8 cellular contexts compared by ENCODE assay signal in genomic region chr17:76710863-76711611, GRCh38. TPM values are rescaled to one million over a fixed set of nuclear protein-coding genes. Genes with fewer than 3 reads are reported as not detected.
A peak's percentile ranks its signal among the peaks of the same experiment; 100 is the strongest.
DNase-seq lines count a peak whose midpoint lies in the region; ATAC-seq and TF ChIP-seq lines count a peak whose summit lies in the region.

TSS of gene MXRA7 (minus strand) at chr17:76710965. CDS start at chr17:76710946, 19 bp downstream.

- peaks cover 12% of the 10 kb centered on the region for H3K27me3 Mint-ChIP-seq in HFFc6 (ENCODE audit: insufficient read depth)

- peak in 1 of 2 donors; percentile 65 for TF ChIP-seq EP300 in tibial nerve (IDR thresholded peaks at IDR 0.05)

- DNase-seq in AG20443 (ENCODE audit: low spot score) (peak; percentile 92), HFFc6 (no peak), RWPE1 (ENCODE audit: low spot score) (peak; percentile 71), globus pallidus (ENCODE audit: low spot score) (peak; percentile 69), tibial nerve (ENCODE audit: low spot score in 2 of 2) (peak; percentile 61 to 65), DMS79 (lab: John Stamatoyannopoulos, UW) (no peak)
- DNase-seq in activated naive CD4-positive, alpha-beta T cell treated with anti-CD3 and anti-CD28 coated beads, Interleukin-2, amount 50 U/mL, for 72 hours (ENCODE audit: low spot score in 2 of 2) = peak in 1 of 2 donors; percentile 65

- CTCF ChIA-PET in RWPE1 (lab: Yijun Ruan, JAX) = interaction anchor here (0.5 to 0.6 kb wide), 2 partner anchors 124 to 501 kb away, joined by 5 read pairs; no protein-coding TSS in a partner anchor

- H3K27ac ChIP-seq in RWPE1 (peak within 1 kb of the TSS; percentile 87), tibial nerve (peak within 1 kb of the TSS; percentile 90 to 98 (median 95))

- ATAC-seq in activated naive CD4-positive, alpha-beta T cell treated with anti-CD3 and anti-CD28 coated beads, Interleukin-2, amount 50 U/mL, for 72 hours = peak; percentile 78 to 86

- peak within 1 kb of the TSS; percentile 74 for H2AFZ ChIP-seq in neuron (ENCODE audit: low read depth, low read length)

- H3K4me3 ChIP-seq in neuron (ENCODE audit: low read length) (peak within 1 kb of the TSS; percentile 83), tibial nerve (peak within 1 kb of the TSS; percentile 55 to 91 (median 62))

- peak within 1 kb of the TSS; percentile 99 for H3K27ac Mint-ChIP-seq in HFFc6
- no peak within 1 kb of the TSS for H3K27ac Mint-ChIP-seq in activated naive CD4-positive, alpha-beta T cell treated with anti-CD3 and anti-CD28 coated beads, Interleukin-2, amount 50 U/mL, for 72 hours

- H3K9me3 Mint-ChIP-seq in HFFc6 = no peaks in the 10 kb centered on the region
- H3K9me3 Mint-ChIP-seq in activated naive CD4-positive, alpha-beta T cell treated with anti-CD3 and anti-CD28 coated beads, Interleukin-2, amount 50 U/mL, for 72 hours = no peaks in the 10 kb centered on the region

- H3K36me3 Mint-ChIP-seq in HFFc6 (ENCODE audit: low read depth) = peaks cover 40% of the 10 kb centered on the region
- peaks cover 2 to 5% of the 10 kb centered on the region in 2 donors for H3K36me3 Mint-ChIP-seq in activated naive CD4-positive, alpha-beta T cell treated with anti-CD3 and anti-CD28 coated beads, Interleukin-2, amount 50 U/mL, for 72 hours

- POLR2A ChIA-PET in RWPE1 (lab: Yijun Ruan, JAX; ENCODE audit: low non-redundant PET) = no interaction called here

- no peak for TF ChIP-seq CTCF in HFFc6 (IDR thresholded peaks at IDR 0.05)
- no peak for TF ChIP-seq CTCF in RWPE1 (conservative IDR thresholded peaks at IDR 0.05; ENCODE audit: low read depth)
- no peak for TF ChIP-seq CTCF in tibial nerve (IDR thresholded peaks at IDR 0.05)

- peak within 1 kb of the TSS; percentile 99 for H3K4me3 Mint-ChIP-seq in HFFc6

- TF ChIP-seq POLR2A in tibial nerve (IDR thresholded peaks at IDR 0.05) = peak in 1 of 2 donors; percentile 15

- peaks cover 4% of the 10 kb centered on the region for H3K36me3 ChIP-seq in neuron (ENCODE audit: insufficient read depth, low read length)
- peaks cover 0 to 29% (median 0%) of the 10 kb centered on the region in 3 donors for H3K36me3 ChIP-seq in tibial nerve

- H3K27me3 ChIP-seq in neuron (ENCODE audit: insufficient read depth, low read length) = no peaks in the 10 kb centered on the region
- no peaks in the 10 kb centered on the region for H3K27me3 ChIP-seq in tibial nerve

- H3K4me1 Mint-ChIP-seq in HFFc6 (ENCODE audit: low read depth) = peaks cover 65% of the 10 kb centered on the region

- WGBS in tibial nerve, 2 donors = 10% methylated on average over 12 to 16 of the region's 56 CpGs

- H3K4me1 ChIP-seq in neuron (ENCODE audit: insufficient read depth, low read length) (peaks cover 30% of the 10 kb centered on the region), tibial nerve (peaks cover 0 to 68% (median 34%) of the 10 kb centered on the region in 4 donors)

- H3K9me3 ChIP-seq in neuron (ENCODE audit: low read length) = no peaks in the 10 kb centered on the region
- no peaks in the 10 kb centered on the region for H3K9me3 ChIP-seq in tibial nerve

RNA-seq across cellular contexts. Expression of gene MXRA7, which starts in this region (rescaled TPM):
- 100 to 1,000 TPM; 180 to 259 (median 192) TPM for total RNA-seq in HFFc6 (2021; fragmentation: NEBNext Ultra II Directional; extraction: Animal tissue kit (Norgen Biotek cat#: 25700))
- total RNA-seq in activated naive CD4-positive, alpha-beta T cell treated with anti-CD3 and anti-CD28 coated beads, Interleukin-2, amount 50 U/mL, for 72 hours = 1 to 10 TPM; 4.8 to 9.1 TPM
- total RNA-seq in tibial nerve = 100 to 1,000 TPM; 124 to 230 (median 197) TPM

Comparison
In these comparisons a context has a peak if more than half of its experiments do, and no peak if none do; other contexts are left out.
1. RNA of gene MXRA7 (total RNA-seq): 124 to 230 TPM in tibial nerve and 180 to 259 TPM in HFFc6; 4.8 to 9.1 TPM in activated naive CD4-positive, alpha-beta T cell treated with anti-CD3 and anti-CD28 coated beads, Interleukin-2, amount 50 U/mL, for 72 hours; every median in the first group is over 10 times any median in the second.
2. DNase-seq: peak in AG20443 (single experiment), RWPE1 (single experiment), globus pallidus (single experiment) and tibial nerve (2 of 2); none in HFFc6 (single experiment) and DMS79 (single experiment).